In genomic region chr4:105990933-105991332, GRCh38 we compare ENCODE assay signal across 10 cellular contexts.
A peak's percentile ranks its signal among the peaks of the same experiment; 100 is the strongest.
DNase-seq lines count a peak whose midpoint lies in the region; ATAC-seq, FAIRE-seq and TF ChIP-seq lines count a peak whose summit lies in the region.
"Had no signal": no experiment of that assay in that cellular context is flagged by ENCODE, and none has a peak within 500 bp of the region (broad histone marks: within the 10 kb centered on the region; RNA-seq: fewer than 3 reads in every experiment).

No MANE protein-coding gene starts in this region.

- no peaks in the 10 kb centered on the region for H3K9me3 ChIP-seq in pancreas

- no peaks in the 10 kb centered on the region for H3K36me3 ChIP-seq in pancreas
- no peaks in the 10 kb centered on the region for H3K36me3 ChIP-seq in mesendoderm (ENCODE audit: control insufficient read depth, insufficient read depth, low read length)

- no peak overlapping the region for H4K5ac ChIP-seq in mesendoderm (ENCODE audit: low read length)

- H3K4me3 Mint-ChIP-seq in activated CD4-positive, alpha-beta T cell treated with anti-CD3 and anti-CD28 coated beads, Interleukin-2, amount 10 ng/mL, durations not matched to agents 24 days and 14 days = no peak overlapping the region
- H3K4me3 Mint-ChIP-seq: activated naive CD4-positive, alpha-beta T cell treated with anti-CD3 and anti-CD28 coated beads, Interleukin-2, amount 50 U/mL, for 24 hours had no signal

- no peak overlapping the region for H3K9ac ChIP-seq in mesendoderm (ENCODE audit: low read length)

- H3K36me3 Mint-ChIP-seq in activated CD4-positive, alpha-beta T cell treated with anti-CD3 and anti-CD28 coated beads, Interleukin-2, amount 10 ng/mL, durations not matched to agents 24 days and 14 days (ENCODE audit: low read depth) = no peaks in the 10 kb centered on the region
- H3K36me3 Mint-ChIP-seq: activated naive CD4-positive, alpha-beta T cell treated with anti-CD3 and anti-CD28 coated beads, Interleukin-2, amount 50 U/mL, for 24 hours had no signal

- H3K79me2 ChIP-seq in mesendoderm (ENCODE audit: control insufficient read depth, insufficient read depth, low read length) = no peaks in the 10 kb centered on the region

- H3K23ac ChIP-seq in mesendoderm (ENCODE audit: low read length) = no peak overlapping the region

- no peak overlapping the region for H3K56ac ChIP-seq in mesendoderm (ENCODE audit: low read length)

- DNase-seq in DMS53 (lab: John Stamatoyannopoulos, UW) (peak; percentile 86), RKO (ENCODE audit: low spot score) (peak; percentile 39), fibroblast of the aortic adventitia (ENCODE audit: low read depth) (peak; percentile 72), pancreas (peak; percentile 52 to 79 (median 69)), mesendoderm (no peak), HuH-7 (ENCODE audit: low spot score) (no peak)
- DNase-seq in activated CD4-positive, alpha-beta T cell treated with anti-CD3 and anti-CD28 coated beads, Interleukin-2, amount 10 ng/mL, durations not matched to agents 24 days and 14 days = no peak
- DNase-seq: NCI-H510A had no signal

- H3K27me3 ChIP-seq in pancreas (no peaks in the 10 kb centered on the region), mesendoderm (ENCODE audit: insufficient read depth, low read length, poor library complexity) (no peaks in the 10 kb centered on the region)

- no peak overlapping the region for H2BK120ac ChIP-seq in mesendoderm (ENCODE audit: low read depth, low read length)

- H3K27me3 Mint-ChIP-seq in activated CD4-positive, alpha-beta T cell treated with anti-CD3 and anti-CD28 coated beads, Interleukin-2, amount 10 ng/mL, durations not matched to agents 24 days and 14 days = no peaks in the 10 kb centered on the region

- H3K4me1 Mint-ChIP-seq in activated CD4-positive, alpha-beta T cell treated with anti-CD3 and anti-CD28 coated beads, Interleukin-2, amount 10 ng/mL, durations not matched to agents 24 days and 14 days = no peaks in the 10 kb centered on the region
- H3K4me1 Mint-ChIP-seq: activated naive CD4-positive, alpha-beta T cell treated with anti-CD3 and anti-CD28 coated beads, Interleukin-2, amount 50 U/mL, for 24 hours had no signal

- H2BK5ac ChIP-seq in mesendoderm (ENCODE audit: low read length) = no peak overlapping the region

- H3K27ac ChIP-seq in pancreas (peak overlapping the region; percentile 11 to 73 (median 43)), mesendoderm (ENCODE audit: low read depth, low read length) (no peak overlapping the region)

- H3K4me3 ChIP-seq in fibroblast of the aortic adventitia (ENCODE audit: low read depth, low read length) (no peak overlapping the region), pancreas (no peak overlapping the region), mesendoderm (ENCODE audit: low read length) (no peak overlapping the region)

- H3K79me1 ChIP-seq in mesendoderm (ENCODE audit: low read length) = no peaks in the 10 kb centered on the region

- intact Hi-C loops in pancreas (cut with DNase I) = no loop called here
- intact Hi-C loops in activated CD4-positive, alpha-beta T cell treated with anti-CD3 and anti-CD28 coated beads, Interleukin-2, amount 10 ng/mL, durations not matched to agents 24 days and 14 days (cut with micrococcal nuclease) = no loop called here

- H3K9me3 Mint-ChIP-seq in activated CD4-positive, alpha-beta T cell treated with anti-CD3 and anti-CD28 coated beads, Interleukin-2, amount 10 ng/mL, durations not matched to agents 24 days and 14 days = peaks cover 3% of the 10 kb centered on the region

- peaks cover 0 to 6% (median 0%) of the 10 kb centered on the region in 3 donors for H3K4me1 ChIP-seq in pancreas
- H3K4me1 ChIP-seq in mesendoderm (ENCODE audit: control insufficient read depth, low read depth, low read length) = no peaks in the 10 kb centered on the region

- TF ChIP-seq CTCF in fibroblast of the aortic adventitia (IDR thresholded peaks at IDR 0.05; ENCODE audit: insufficient read depth, low read length) = no peak
- TF ChIP-seq CTCF in pancreas (IDR thresholded peaks at IDR 0.05) = no peak

- no peak overlapping the region for H2AK5ac ChIP-seq in mesendoderm (ENCODE audit: low read length)

- 44 to 45% methylated on average over 3 of the region's 3 CpGs for WGBS in pancreas, 2 donors
- WGBS in mesendoderm (ENCODE audit: extremely low coverage, insufficient coverage, low lambda C conversion rate) = no CpG with 5 or more reads among the region's 3 CpGs

- no peak overlapping the region for H2BK15ac ChIP-seq in mesendoderm (replicated peaks; ENCODE audit: low read depth)

- no peak overlapping the region for H3K4ac ChIP-seq in mesendoderm (ENCODE audit: low read depth, low read length)

- no peak for FAIRE-seq in pancreas (lab: Jason Lieb, UNC)

- H3K27ac Mint-ChIP-seq in activated CD4-positive, alpha-beta T cell treated with anti-CD3 and anti-CD28 coated beads, Interleukin-2, amount 10 ng/mL, durations not matched to agents 24 days and 14 days = no peak overlapping the region
- H3K27ac Mint-ChIP-seq: activated naive CD4-positive, alpha-beta T cell treated with anti-CD3 and anti-CD28 coated beads, Interleukin-2, amount 50 U/mL, for 24 hours had no signal

- no peak overlapping the region for H3K4me2 ChIP-seq in mesendoderm (ENCODE audit: low read length)

- peak; percentile 55 to 91 (median 86) for ATAC-seq in pancreas
- no peak for ATAC-seq in HG03565 (IDR thresholded peaks at IDR 0.05; ENCODE audit: unreplicated experiment)

- H4K8ac ChIP-seq in mesendoderm (ENCODE audit: low read depth, low read length) = no peak overlapping the region

- no peak overlapping the region for H3K18ac ChIP-seq in mesendoderm (ENCODE audit: low read length)

Comparison
In these comparisons a context has a peak if more than half of its experiments do, and no peak if none do; other contexts are left out.
1. DNase-seq: peak in DMS53 (single experiment), RKO (single experiment), fibroblast of the aortic adventitia (single experiment) and pancreas (6 of 6); none in mesendoderm (single experiment), activated CD4-positive, alpha-beta T cell treated with anti-CD3 and anti-CD28 coated beads, Interleukin-2, amount 10 ng/mL, durations not matched to agents 24 days and 14 days (single experiment) and HuH-7 (single experiment).